ENCODE assay signal across 8 cellular contexts in the genomic region with DNA sequence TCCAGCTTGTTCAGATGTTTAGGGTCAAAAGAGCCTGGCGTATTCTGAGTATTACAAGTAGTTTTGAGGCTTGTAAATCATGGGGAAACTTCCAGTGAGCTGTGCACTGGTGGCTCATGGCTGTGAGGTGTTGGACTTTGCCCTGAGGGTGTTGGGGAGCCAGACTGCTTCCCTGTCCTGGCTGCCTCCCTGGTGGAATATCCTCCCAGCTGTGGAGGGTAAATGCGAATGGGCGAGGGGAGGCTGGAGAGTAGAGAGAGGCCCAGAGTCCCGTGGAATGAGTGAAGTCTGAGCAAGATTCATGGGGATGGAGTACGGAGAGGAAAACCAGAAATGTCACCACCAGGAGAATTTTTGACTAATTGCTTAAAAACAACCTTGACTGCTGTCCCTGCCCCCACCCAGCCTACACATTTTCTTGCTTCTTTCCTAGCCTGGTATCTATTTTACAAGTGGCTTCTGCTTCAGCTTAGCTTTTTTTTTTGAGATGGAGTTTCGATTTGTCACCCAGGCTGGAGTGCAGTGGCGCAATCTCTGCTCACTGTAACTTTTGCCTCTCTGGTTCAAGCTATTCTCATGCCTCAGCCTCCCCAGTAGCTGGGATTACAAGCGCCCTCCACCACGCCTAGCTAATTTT. TPM values are rescaled to one million over a fixed set of nuclear protein-coding genes. Genes with fewer than 3 reads are reported as not detected.
DNase-seq lines count a peak whose midpoint lies in the region; ATAC-seq and TF ChIP-seq lines count a peak whose summit lies in the region.

No MANE protein-coding gene starts in this region.

- H3K9me3 Mint-ChIP-seq in GM23338 (peaks cover 3% of the 10 kb centered on the region; the same call in 1 of the 3 replicates), WTC11 (no peaks in the 10 kb centered on the region)

- POLR2A ChIA-PET in WTC11 (lab: Charles Lee): interaction anchor here (0.5 to 1.0 kb wide), 3 partner anchors 19 to 169 kb away, joined by 3 to 6 read pairs (median 5); partner anchors contain the start of gene RAB4B

- H3K27me3 ChIP-seq in GM23338 (ENCODE audit: insufficient read depth) (no peaks in the 10 kb centered on the region), esophagus squamous epithelium (no peaks in the 10 kb centered on the region)

- peaks cover 79% of the 10 kb centered on the region for H3K36me3 Mint-ChIP-seq in GM23338 (ENCODE audit: low read depth)
- peaks cover 67% of the 10 kb centered on the region for H3K36me3 Mint-ChIP-seq in WTC11

- DNase-seq in GM23338 (ENCODE audit: low spot score): no peak
- no peak for DNase-seq in WTC11 (ENCODE audit: low spot score)
- no peak for DNase-seq in esophagus squamous epithelium (lab: John Stamatoyannopoulos, UW)
- DNase-seq in stimulated activated CD4-positive, alpha-beta T cell treated with anti-CD3 and anti-CD28 coated beads, Interleukin-4, amount 100 ng/mL, for 1 hour: peak; percentile 68
- DNase-seq in NCI-H2081 (lab: John Stamatoyannopoulos, UW): no peak

- CTCF ChIA-PET in WTC11 (lab: Charles Lee): interaction anchor here (1.2 to 1.8 kb wide), 4 partner anchors 10 to 64 kb away, joined by 4 to 8 read pairs (median 6); partner anchors contain the start of gene EGLN2

- WGBS in esophagus squamous epithelium, 2 donors: 68 to 72% methylated on average over 8 to 9 of the region's 9 CpGs

- H3F3A ChIP-seq in GM23338 (replicated peaks; ENCODE audit: low read depth): peaks cover 31% of the 10 kb centered on the region

- peaks cover 55% of the 10 kb centered on the region for H4K20me1 ChIP-seq in GM23338 (replicated peaks; ENCODE audit: insufficient read depth)

- peaks cover 84% of the 10 kb centered on the region for H3K79me2 ChIP-seq in GM23338 (replicated peaks; ENCODE audit: insufficient read depth)

- peaks cover 22% of the 10 kb centered on the region for H3K4me1 Mint-ChIP-seq in GM23338
- H3K4me1 Mint-ChIP-seq in WTC11: peaks cover 34% of the 10 kb centered on the region

- no peaks in the 10 kb centered on the region; the same call in 1 of the 2 replicates for H3K9me2 ChIP-seq in GM23338 (ENCODE audit: insufficient read depth)

- no peaks in the 10 kb centered on the region for H3K9me3 ChIP-seq in esophagus squamous epithelium

- ATAC-seq in GM23338 (no peak), WTC11 (no peak), GM18861 (IDR thresholded peaks at IDR 0.05; ENCODE audit: unreplicated experiment) (no peak), HG03571 (IDR thresholded peaks at IDR 0.05; ENCODE audit: unreplicated experiment) (no peak), HG03039 (IDR thresholded peaks at IDR 0.05; ENCODE audit: unreplicated experiment) (no peak)

- H3K4me3 Mint-ChIP-seq in GM23338 (peak overlapping the region; percentile 60), WTC11 (peak overlapping the region; percentile 48)

- no peak overlapping the region for H2AFZ ChIP-seq in GM23338

- H3K4me3 ChIP-seq in GM23338 (peak overlapping the region; percentile 40), esophagus squamous epithelium (peak overlapping the region in 2 of 4 donors; percentile 4 to 18)

- H3K27ac ChIP-seq in GM23338 (ENCODE audit: low read depth) (peak overlapping the region; percentile 55; the same call in 1 of the 2 replicates), esophagus squamous epithelium (peak overlapping the region; percentile 48 to 60 (median 52))

- peak overlapping the region; percentile 59; the same call in 1 of the 2 replicates for H3K4me2 ChIP-seq in GM23338

- peaks cover 18% of the 10 kb centered on the region; the same call in 1 of the 2 replicates for H3K4me1 ChIP-seq in GM23338 (ENCODE audit: insufficient read depth)
- H3K4me1 ChIP-seq in esophagus squamous epithelium: peaks cover 22 to 71% (median 40%) of the 10 kb centered on the region in 3 donors

- intact Hi-C loops in esophagus squamous epithelium (cut with DNase I): no loop called here

- TF ChIP-seq POLR2A in esophagus squamous epithelium (IDR thresholded peaks at IDR 0.05): no peak

- H3K36me3 ChIP-seq in GM23338 (ENCODE audit: insufficient read depth) (peaks cover 38% of the 10 kb centered on the region), esophagus squamous epithelium (peaks cover 17 to 56% (median 18%) of the 10 kb centered on the region in 3 donors)

- H3K27ac Mint-ChIP-seq in GM23338 (peak overlapping the region; percentile 89), WTC11 (peak overlapping the region; percentile 76)

- TF ChIP-seq CTCF in GM23338 (conservative IDR thresholded peaks at IDR 0.05; ENCODE audit: low read depth in 2 of 2) (no peak), WTC11 (IDR thresholded peaks at IDR 0.05) (no peak), esophagus squamous epithelium (IDR thresholded peaks at IDR 0.05) (no peak)

- peaks cover 26% of the 10 kb centered on the region for H3K27me3 Mint-ChIP-seq in GM23338 (ENCODE audit: insufficient read depth, low read depth, poor library complexity)
- no peaks in the 10 kb centered on the region for H3K27me3 Mint-ChIP-seq in WTC11 (ENCODE audit: low read depth)

TF ChIP-seq in GM23338, 12 proteins besides CTCF, POLR2A, EP300 and RAD21 (continues in another document):
- no peak for TF ChIP-seq ETS1 (IDR thresholded peaks at IDR 0.05)

TF ChIP-seq in WTC11, 78 proteins besides CTCF, POLR2A, EP300 and RAD21:
- TF ChIP-seq GTF2I (CRISPR knock-in tag; conservative IDR thresholded peaks at IDR 0.05) (no peak), TEAD1 (CRISPR knock-in tag; IDR thresholded peaks at IDR 0.05) (no peak), CREM (CRISPR knock-in tag; IDR thresholded peaks at IDR 0.05) (no peak), ATF1 (CRISPR knock-in tag; IDR thresholded peaks at IDR 0.05) (no peak), FOXP1 (CRISPR knock-in tag; IDR thresholded peaks at IDR 0.05; ENCODE audit: borderline replicate concordance) (no peak), CDX4 (CRISPR knock-in tag; IDR thresholded peaks at IDR 0.05; ENCODE audit: borderline replicate concordance) (no peak)
- TF ChIP-seq, protein P1, sequence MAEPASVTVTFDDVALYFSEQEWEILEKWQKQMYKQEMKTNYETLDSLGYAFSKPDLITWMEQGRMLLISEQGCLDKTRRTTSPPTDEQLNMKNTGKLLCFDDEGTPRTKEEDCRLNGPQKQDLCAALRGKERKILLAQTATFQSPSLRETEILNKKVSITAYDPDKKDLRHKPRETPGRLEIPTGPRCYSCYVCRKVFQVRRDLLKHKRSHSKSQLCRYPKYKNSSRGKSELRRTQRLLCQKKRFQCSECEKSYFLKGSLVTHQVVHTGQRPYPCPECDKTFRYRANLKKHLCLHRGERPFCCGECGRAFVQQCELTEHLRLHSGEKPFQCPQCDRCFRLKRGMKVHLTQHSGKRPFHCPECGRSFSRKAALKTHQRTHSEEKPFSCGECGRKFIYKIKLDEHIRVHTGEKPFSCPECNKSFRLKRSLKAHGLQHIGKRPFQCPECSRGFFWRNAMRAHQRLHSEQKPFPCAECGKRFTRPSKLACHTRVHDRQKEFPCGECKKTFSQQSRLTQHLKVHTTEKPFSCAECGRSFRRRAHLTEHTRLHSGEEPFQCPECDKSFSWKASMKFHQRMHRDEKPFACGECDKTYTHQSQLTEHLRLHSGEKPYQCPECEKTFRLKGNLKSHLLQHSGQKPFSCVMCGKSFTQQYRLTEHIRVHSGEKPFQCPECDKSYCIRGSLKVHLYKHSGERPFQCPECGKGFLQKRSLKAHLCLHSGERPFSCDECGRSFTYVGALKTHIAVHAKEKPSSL (CRISPR knock-in tag; conservative IDR thresholded peaks at IDR 0.05): no peak

RNA-seq across cellular contexts. Expression of gene SNRPA, which starts 3.7 kb away (rescaled TPM):
- total RNA-seq in GM23338 (2014; rRNA removed; shearing (Covaris generic)): 239 and 295 TPM in 2 replicates
- 321 and 326 TPM in 2 replicates for polyA plus RNA-seq in GM23338 (2016; fragmentation: Nextera tagmentation; extraction: Ambion mirVana)
- 215 to 227 TPM (median 218 TPM) in 3 replicates for total RNA-seq in WTC11 (2021)
- 10 to 100 TPM; 45.0 to 79.5 (median 51.0) TPM for total RNA-seq in esophagus squamous epithelium

RNA-seq across cellular contexts. Expression of gene ACTMAP, which starts 4.5 kb away (rescaled TPM):
- 10.3 and 14.9 TPM in 2 replicates for total RNA-seq in GM23338 (2014; rRNA removed; shearing (Covaris generic))
- 16.7 and 17.9 TPM in 2 replicates for polyA plus RNA-seq in GM23338 (2016; fragmentation: Nextera tagmentation; extraction: Ambion mirVana)
- 29.6 to 42.4 TPM (median 40.2 TPM) in 3 replicates for total RNA-seq in WTC11 (2021)
- 1 to 10 TPM; 2.1 to 2.8 (median 2.4) TPM for total RNA-seq in esophagus squamous epithelium

RNA-seq across cellular contexts. Expression of gene MIA, which starts 20.6 kb away (rescaled TPM):
- not detected in 2 replicates for total RNA-seq in GM23338 (2014; rRNA removed; shearing (Covaris generic))
- not detected in 2 replicates for polyA plus RNA-seq in GM23338 (2016; fragmentation: Nextera tagmentation; extraction: Ambion mirVana)
- total RNA-seq in WTC11 (2021) (not detected in 3 replicates), esophagus squamous epithelium (1 to 10 TPM in 1 of 4 donors, not detected in 3; 3.7 TPM)

RNA-seq across cellular contexts. Expression of gene RAB4B, which starts 23.3 kb away (rescaled TPM):
- 27.4 and 32.6 TPM in 2 replicates for total RNA-seq in GM23338 (2014; rRNA removed; shearing (Covaris generic))
- polyA plus RNA-seq in GM23338 (2016; fragmentation: Nextera tagmentation; extraction: Ambion mirVana): 23.0 and 29.0 TPM in 2 replicates
- total RNA-seq in WTC11 (2021): 29.7 to 34.1 TPM (median 30.5 TPM) in 3 replicates
- total RNA-seq in esophagus squamous epithelium: 10 to 100 TPM; 15.2 to 37.0 (median 20.5) TPM

RNA-seq across cellular contexts. Expression of gene ITPKC, which starts 37.8 kb away (rescaled TPM):
- 9.8 and 12.6 TPM in 2 replicates for total RNA-seq in GM23338 (2014; rRNA removed; shearing (Covaris generic))
- 5.3 and 5.4 TPM in 2 replicates for polyA plus RNA-seq in GM23338 (2016; fragmentation: Nextera tagmentation; extraction: Ambion mirVana)
- 10.4 to 13.8 TPM (median 10.6 TPM) in 3 replicates for total RNA-seq in WTC11 (2021)
- 100 to 1,000 TPM in 2 of 4 donors, 10 to 100 TPM in 2; 58.5 to 127 (median 95.7) TPM for total RNA-seq in esophagus squamous epithelium
